8 cellular contexts compared by ENCODE assay signal in the genomic region with DNA sequence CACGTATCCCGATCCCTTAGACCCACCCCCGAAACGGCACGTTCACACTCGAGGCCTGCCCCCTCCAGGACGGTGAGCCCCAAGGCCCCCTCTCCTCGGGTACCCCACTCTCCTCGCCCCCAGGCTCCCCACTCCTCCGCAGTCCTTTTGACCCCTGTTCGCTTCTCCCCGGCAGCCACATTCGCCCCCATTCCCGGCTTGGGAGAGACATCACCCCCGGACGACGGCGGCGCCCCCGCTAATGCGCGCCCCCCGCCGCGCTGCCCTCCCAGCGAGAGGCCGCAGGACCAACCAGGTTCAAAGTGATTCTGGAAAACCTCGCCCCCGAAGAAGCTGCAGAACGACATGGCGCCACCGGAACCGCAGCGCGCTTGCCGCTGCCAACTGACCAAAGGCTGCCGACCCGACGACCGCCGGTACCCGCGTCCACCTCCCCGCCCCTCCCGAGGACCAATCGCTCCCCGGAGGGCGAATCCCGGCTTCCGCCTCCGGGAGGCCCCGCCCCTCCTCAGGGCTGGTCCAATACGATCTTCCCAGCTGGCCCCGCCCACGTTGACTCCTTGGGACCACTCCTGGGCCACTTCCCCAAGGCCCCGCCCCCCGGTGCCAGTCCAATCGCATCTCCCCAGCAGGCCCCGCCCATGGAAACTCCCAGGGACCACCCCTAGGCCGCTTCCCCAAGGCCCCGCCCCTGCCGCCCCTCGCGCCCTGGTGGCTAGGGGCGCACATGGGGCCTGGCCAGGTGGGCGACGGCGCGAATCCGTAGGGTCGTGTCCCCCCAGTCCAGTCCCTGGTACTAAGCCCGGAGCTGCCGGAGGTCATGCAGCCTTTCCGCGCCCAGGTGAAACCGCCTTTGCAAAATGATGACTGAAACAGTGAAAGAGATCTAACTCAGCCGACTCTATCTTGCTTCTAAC. TPM values are rescaled to one million over a fixed set of nuclear protein-coding genes. Genes with fewer than 3 reads are reported as not detected.
DNase-seq lines count a peak whose midpoint lies in the region; ATAC-seq and TF ChIP-seq lines count a peak whose summit lies in the region.

MSRB1 (minus strand) TSS at position 390 of the 917 bp plus-strand sequence; CDS start at position 347, 43 bp downstream.

- peaks cover 24% of the 10 kb centered on the region for H3K4me1 Mint-ChIP-seq in activated CD4-positive, alpha-beta T cell treated with anti-CD3 and anti-CD28 coated beads, Interleukin-2, amount 10 ng/mL, durations not matched to agents 7 days and 5 days

- no peaks in the 10 kb centered on the region for H3K36me3 Mint-ChIP-seq in activated CD4-positive, alpha-beta T cell treated with anti-CD3 and anti-CD28 coated beads, Interleukin-2, amount 10 ng/mL, durations not matched to agents 7 days and 5 days (ENCODE audit: low read depth)

- peaks cover 17% of the 10 kb centered on the region for H3K36me3 ChIP-seq in BJ (ENCODE audit: control insufficient read depth, insufficient read depth, low read length)

- POLR2A ChIA-PET in BJ (lab: Charles Lee): no interaction called here
- POLR2A ChIA-PET in activated CD4-positive, alpha-beta T cell treated with anti-CD3 and anti-CD28 coated beads, Interleukin-2, amount 10 ng/mL, durations not matched to agents 7 days and 5 days (lab: Charles Lee): no interaction called here

- H3K4me3 ChIP-seq in BJ (ENCODE audit: low read depth, low read length) (peak within 1 kb of the TSS; percentile 81), coronary artery (peak within 1 kb of the TSS; percentile 91)

- H3K27me3 ChIP-seq in BJ (ENCODE audit: control insufficient read depth, insufficient read depth, low read length): no peaks in the 10 kb centered on the region

- peak within 1 kb of the TSS; percentile 82 for H3K27ac Mint-ChIP-seq in activated CD4-positive, alpha-beta T cell treated with anti-CD3 and anti-CD28 coated beads, Interleukin-2, amount 10 ng/mL, durations not matched to agents 7 days and 5 days

- TF ChIP-seq CTCF in BJ (IDR thresholded peaks at IDR 0.05; ENCODE audit: insufficient read depth, low read depth, low read length): no peak
- TF ChIP-seq CTCF in coronary artery (IDR thresholded peaks at IDR 0.05): no peak

- peak within 1 kb of the TSS; percentile 75 to 88 for H3K27ac ChIP-seq in coronary artery

- ATAC-seq in GM19328 (IDR thresholded peaks at IDR 0.05; ENCODE audit: unreplicated experiment) (peak; percentile 87), HG03520 (IDR thresholded peaks at IDR 0.05; ENCODE audit: unreplicated experiment) (peak; percentile 90), left lobe of liver (peak; percentile 77)

- CTCF ChIA-PET in BJ (lab: Yijun Ruan, JAX): interaction anchor here (0.5 to 2.5 kb wide), 6 partner anchors 13 to 204 kb away, joined by 3 to 18 read pairs (median 3); no protein-coding TSS in a partner anchor
- CTCF ChIA-PET in activated CD4-positive, alpha-beta T cell treated with anti-CD3 and anti-CD28 coated beads, Interleukin-2, amount 10 ng/mL, durations not matched to agents 7 days and 5 days (lab: Charles Lee): interaction anchor here (0.8 to 1.5 kb wide), 4 partner anchors 22 to 238 kb away, joined by 3 to 7 read pairs (median 3); partner anchors contain the start of genes NOXO1 and RPS2

- H3K4me3 Mint-ChIP-seq in activated CD4-positive, alpha-beta T cell treated with anti-CD3 and anti-CD28 coated beads, Interleukin-2, amount 10 ng/mL, durations not matched to agents 7 days and 5 days: peak within 1 kb of the TSS; percentile 82

- H3K9me3 Mint-ChIP-seq in activated CD4-positive, alpha-beta T cell treated with anti-CD3 and anti-CD28 coated beads, Interleukin-2, amount 10 ng/mL, durations not matched to agents 7 days and 5 days: no peaks in the 10 kb centered on the region

- DNase-seq in BJ (ENCODE audit: low read depth) (peak; percentile 85), NCI-H69 (lab: John Stamatoyannopoulos, UW) (peak; percentile 100), coronary artery (ENCODE audit: low spot score) (peak; percentile 99), left lobe of liver (ENCODE audit: low spot score) (peak; percentile 100)
- DNase-seq in activated CD4-positive, alpha-beta T cell treated with anti-CD3 and anti-CD28 coated beads, Interleukin-2, amount 10 ng/mL, durations not matched to agents 7 days and 5 days: peak; percentile 100
- peak; percentile 98 for DNase-seq in stimulated activated CD4-positive, alpha-beta T cell treated with anti-CD3 and anti-CD28 coated beads, Interleukin-2, amount 100 ng/mL, for 4 hours (ENCODE audit: low read depth)

- H3K27me3 Mint-ChIP-seq in activated CD4-positive, alpha-beta T cell treated with anti-CD3 and anti-CD28 coated beads, Interleukin-2, amount 10 ng/mL, durations not matched to agents 7 days and 5 days: no peaks in the 10 kb centered on the region

RNA-seq across cellular contexts. Expression of gene MSRB1, which starts in this region (rescaled TPM):
- polyA plus RNA-seq in BJ (2011; rRNA removed): 44.4 and 61.9 TPM in 2 replicates
- 25.0 and 57.9 TPM in 2 replicates for polyA minus RNA-seq in BJ (2011; rRNA and poly(A)+ RNA removed)
- total RNA-seq in activated CD4-positive, alpha-beta T cell treated with anti-CD3 and anti-CD28 coated beads, Interleukin-2, amount 10 ng/mL, durations not matched to agents 7 days and 5 days: 10 to 100 TPM; 12.8 to 13.6 TPM
- total RNA-seq in left lobe of liver: 124 TPM

Comparison
In these comparisons a context has a peak if more than half of its experiments do, and no peak if none do; other contexts are left out.
1. Peak in every context shown above with its lines: DNase-seq, ATAC-seq, H3K4me3 ChIP-seq and H3K27ac ChIP-seq.